8 cellular contexts compared by ENCODE assay signal in the genomic region with DNA sequence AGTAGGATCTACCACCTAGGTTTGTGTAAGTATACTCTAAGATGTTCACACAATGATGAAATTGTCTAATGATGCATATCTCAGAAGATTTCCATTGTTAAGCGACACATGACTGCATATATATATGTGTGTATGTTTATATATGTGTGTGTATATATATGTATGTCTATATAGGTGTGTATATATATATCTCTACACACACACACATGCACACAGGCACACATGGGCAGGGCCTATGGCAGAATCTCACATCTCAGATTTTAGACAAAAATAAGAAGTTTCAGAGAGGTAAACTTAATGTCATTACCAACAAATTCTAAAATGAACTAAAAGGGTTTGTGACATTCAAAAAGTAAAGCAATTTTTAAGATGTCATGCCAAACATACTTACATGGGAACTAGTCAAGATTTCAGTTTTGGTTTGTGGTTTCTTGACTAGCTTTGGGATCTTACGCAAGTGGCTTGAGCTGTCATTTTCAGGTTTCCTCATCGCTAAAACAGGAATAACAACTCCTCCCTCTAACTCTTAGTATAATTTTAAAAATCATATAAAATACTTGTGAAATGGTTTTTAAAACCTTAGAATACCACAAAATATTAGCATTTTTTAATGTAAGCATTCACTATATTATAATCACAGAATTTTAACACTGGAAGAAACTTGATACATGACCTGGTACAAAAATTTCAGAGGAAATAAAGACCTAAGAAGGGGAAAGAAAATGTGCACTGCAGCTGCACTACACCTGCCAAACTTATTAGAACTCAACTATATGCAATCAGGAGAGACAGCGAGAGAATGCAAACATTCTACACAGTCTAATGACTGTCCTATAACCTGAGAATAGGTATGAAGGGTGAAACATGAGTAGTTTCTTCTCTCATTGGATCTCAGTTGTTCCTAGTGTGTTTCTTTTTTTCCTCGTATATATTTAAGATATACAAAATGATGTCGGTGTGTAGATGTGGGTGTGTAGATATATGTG.
A peak's percentile ranks its signal among the peaks of the same experiment; 100 is the strongest.
DNase-seq lines count a peak whose midpoint lies in the region; ATAC-seq, FAIRE-seq and TF ChIP-seq lines count a peak whose summit lies in the region.

No MANE protein-coding gene starts in this region.

- no peaks in the 10 kb centered on the region for H3K9me3 Mint-ChIP-seq in CD8-positive, alpha-beta T cell

- 92% methylated on average over 6 of the region's 6 CpGs for WGBS in K562 (ENCODE audit: insufficient coverage, low coverage, missing lambda C conversion rate)
- WGBS in aorta, 2 donors, result 91 to 92% methylated on average over 6 of the region's 6 CpGs
- WGBS in hepatocyte (ENCODE audit: low lambda C conversion rate, missing lambda C conversion rate), result 95% methylated on average over 6 of the region's 6 CpGs

- DNase-seq in CD8-positive, alpha-beta T cell, result no peak
- no peak for DNase-seq in K562 (ENCODE audit: extremely low read depth in 1 of 4, low spot score in 3 of 4)
- DNase-seq in aorta, result no peak
- no peak for DNase-seq in cerebellar nuclear complex (lab: John Stamatoyannopoulos, UW)
- DNase-seq in KG1 (lab: John Stamatoyannopoulos, UW), result no peak
- no peak for DNase-seq in hepatocyte (ENCODE audit: low spot score)

- TF ChIP-seq EP300 in K562 (IDR thresholded peaks at IDR 0.05; ENCODE audit: low read length), result no peak

- H3K27me3 Mint-ChIP-seq in CD8-positive, alpha-beta T cell (ENCODE audit: low read depth), result no peaks in the 10 kb centered on the region

- H2AFZ ChIP-seq in K562 (ENCODE audit: low read depth, low read length) (no peak overlapping the region), hepatocyte (no peak overlapping the region)

- H3K27me3 ChIP-seq in CD8-positive, alpha-beta T cell (ENCODE audit: insufficient read depth, low read length), result no peaks in the 10 kb centered on the region
- H3K27me3 ChIP-seq in K562 (ENCODE audit: control insufficient read depth in 2 of 2, insufficient read depth in 2 of 2, low read length in 2 of 2), result no peaks in the 10 kb centered on the region
- no peaks in the 10 kb centered on the region for H3K27me3 ChIP-seq in aorta (ENCODE audit: control insufficient read depth in 1 of 2, insufficient read depth in 2 of 2, low read length in 1 of 2)
- H3K27me3 ChIP-seq in hepatocyte, result no peaks in the 10 kb centered on the region

- H3K4me3 Mint-ChIP-seq in CD8-positive, alpha-beta T cell, result no peak overlapping the region

- H3K9ac ChIP-seq in K562 (ENCODE audit: insufficient read depth in 1 of 2, low read depth in 2 of 2, low read length in 2 of 2), result no peak overlapping the region

- peaks cover 4% of the 10 kb centered on the region for H3K36me3 ChIP-seq in CD8-positive, alpha-beta T cell (ENCODE audit: insufficient read depth, low read length)
- peaks cover 30% of the 10 kb centered on the region for H3K36me3 ChIP-seq in K562 (ENCODE audit: control insufficient read depth, insufficient read depth, low read length)
- H3K36me3 ChIP-seq in aorta (ENCODE audit: control insufficient read depth in 1 of 2, insufficient read depth in 2 of 2, low read length in 1 of 2), result peaks cover 2 to 3% of the 10 kb centered on the region in 2 donors
- no peaks in the 10 kb centered on the region for H3K36me3 ChIP-seq in hepatocyte (replicated peaks; ENCODE audit: insufficient read depth, low read depth)

- no peak overlapping the region for H3K4me3 ChIP-seq in CD8-positive, alpha-beta T cell (ENCODE audit: low read depth, low read length)
- H3K4me3 ChIP-seq in K562 (no peak overlapping the region), aorta (ENCODE audit: low read length in 2 of 2) (no peak overlapping the region), hepatocyte (no peak overlapping the region)

- no peaks in the 10 kb centered on the region for H3K9me2 ChIP-seq in hepatocyte (replicated peaks; ENCODE audit: insufficient read depth)

- no peak for ATAC-seq in CD8-positive, alpha-beta T cell
- ATAC-seq in GM19452 (IDR thresholded peaks at IDR 0.05; ENCODE audit: unreplicated experiment) (peak; percentile 58), HG03378 (IDR thresholded peaks at IDR 0.05; ENCODE audit: unreplicated experiment) (peak; percentile 56), K562 (no peak), aorta (ENCODE audit: low FRiP score) (no peak)

- no peak for FAIRE-seq in K562 (lab: Jason Lieb, UNC)

- H3K36me3 Mint-ChIP-seq in CD8-positive, alpha-beta T cell, result peaks cover 36% of the 10 kb centered on the region

- H4K20me1 ChIP-seq in K562 (replicated peaks; ENCODE audit: control insufficient read depth, insufficient read depth, low read length) (no peaks in the 10 kb centered on the region), hepatocyte (ENCODE audit: insufficient read depth, poor library complexity, severe bottlenecking) (no peaks in the 10 kb centered on the region)

- BruUV-seq in K562 (replicated peaks; lab: Mats Ljungman, UMichigan), result no TSS peak

- H3K9me1 ChIP-seq in K562 (ENCODE audit: control insufficient read depth, insufficient read depth, low read length), result no peaks in the 10 kb centered on the region

- H3K27ac Mint-ChIP-seq in CD8-positive, alpha-beta T cell, result peak overlapping the region; percentile 80

- H3K4me1 ChIP-seq in CD8-positive, alpha-beta T cell (ENCODE audit: insufficient read depth, low read length), result no peaks in the 10 kb centered on the region
- no peaks in the 10 kb centered on the region for H3K4me1 ChIP-seq in K562 (replicated peaks in 1 of 2; ENCODE audit: control insufficient read depth in 2 of 2, insufficient read depth in 2 of 2, low read length in 2 of 2)
- H3K4me1 ChIP-seq in aorta (ENCODE audit: control insufficient read depth in 1 of 2, insufficient read depth in 2 of 2, low read length in 2 of 2), result no peaks in the 10 kb centered on the region
- H3K4me1 ChIP-seq in hepatocyte (ENCODE audit: insufficient read depth), result no peaks in the 10 kb centered on the region

- CTCF ChIA-PET in CD8-positive, alpha-beta T cell (lab: Charles Lee), result no interaction called here
- CTCF ChIA-PET in K562 (lab: Yijun Ruan, JAX; ENCODE audit: low intra/inter-chr PET ratio), result interaction anchor here (0.7 kb wide), 1 partner anchor 476 kb away, joined by 3 read pairs; no protein-coding TSS in a partner anchor

- no peak for TF ChIP-seq CTCF in CD8-positive, alpha-beta T cell (IDR thresholded peaks at IDR 0.05)
- no peak for TF ChIP-seq CTCF in K562 (IDR thresholded peaks at IDR 0.05 in 2 of 3, conservative IDR thresholded peaks at IDR 0.05 in 1 of 3; ENCODE audit: insufficient read depth in 2 of 3, low read depth in 1 of 3, low read length in 3 of 3)
- no peak for TF ChIP-seq CTCF in hepatocyte (IDR thresholded peaks at IDR 0.05; ENCODE audit: poor library complexity)

- H3K27ac ChIP-seq in CD8-positive, alpha-beta T cell (ENCODE audit: low read depth, low read length), result no peak overlapping the region
- no peak overlapping the region for H3K27ac ChIP-seq in K562 (ENCODE audit: extremely low read depth, low read depth, low read length)
- no peak overlapping the region for H3K27ac ChIP-seq in aorta (ENCODE audit: low read depth in 1 of 2, low read length in 2 of 2)
- no peak overlapping the region for H3K27ac ChIP-seq in hepatocyte

- H3K9me3 ChIP-seq in CD8-positive, alpha-beta T cell (ENCODE audit: low read length), result no peaks in the 10 kb centered on the region
- H3K9me3 ChIP-seq in K562 (replicated peaks; ENCODE audit: control insufficient read depth, insufficient read depth, low read depth, low read length) (no peaks in the 10 kb centered on the region), aorta (ENCODE audit: control insufficient read depth, low read length) (no peaks in the 10 kb centered on the region), hepatocyte (ENCODE audit: low read depth) (no peaks in the 10 kb centered on the region)

- TF ChIP-seq RAD21 in K562 (CRISPR knock-in tag; conservative IDR thresholded peaks at IDR 0.05 in 1 of 2, IDR thresholded peaks at IDR 0.05 in 1 of 2), result no peak

- H3K4me2 ChIP-seq in K562 (ENCODE audit: insufficient read depth, low read length) (no peak overlapping the region), hepatocyte (no peak overlapping the region)

- peaks cover 14% of the 10 kb centered on the region for H3K4me1 Mint-ChIP-seq in CD8-positive, alpha-beta T cell (ENCODE audit: low read depth)

- in situ Hi-C loops in K562 (cut with MboI), result no loop called here

- intact Hi-C loops in CD8-positive, alpha-beta T cell (cut with DNase I, micrococcal nuclease), result loop anchor here in 1 of 2 experiments (5.0 kb wide), 1 partner anchor 74 kb away; the partner anchor contains the start of gene TTC21B
- intact Hi-C loops in K562 (cut with micrococcal nuclease), result no loop called here
- intact Hi-C loops in aorta (cut with DNase I), result loop anchor here in 1 of 2 donors (10.0 kb wide), 1 partner anchor 183 kb away; no protein-coding TSS in a partner anchor

- TF ChIP-seq POLR2A in K562 (conservative IDR thresholded peaks at IDR 0.05), result no peak

- POLR2A ChIA-PET in CD8-positive, alpha-beta T cell (lab: Charles Lee), result no interaction called here
- POLR2A ChIA-PET in K562 (lab: Yijun Ruan, JAX), result interaction anchor here (0.9 kb wide), 1 partner anchor 11 kb away, joined by 3 read pairs; no protein-coding TSS in a partner anchor

- H3K79me2 ChIP-seq in K562 (ENCODE audit: control insufficient read depth, insufficient read depth, low read length), result no peaks in the 10 kb centered on the region
- H3K79me2 ChIP-seq in hepatocyte, result no peaks in the 10 kb centered on the region

TF ChIP-seq in K562, 482 proteins besides CTCF, POLR2A, EP300 and RAD21:
- TF ChIP-seq CSDE1 (IDR thresholded peaks at IDR 0.05), result no peak
- no peak for TF ChIP-seq TFAM (CRISPR knock-in tag; conservative IDR thresholded peaks at IDR 0.05)
- no peak for TF ChIP-seq ETV6 (IDR thresholded peaks at IDR 0.05; ENCODE audit: borderline replicate concordance in 1 of 2, low read depth in 2 of 2, low read length in 1 of 2)
- no peak for TF ChIP-seq ETV6 (CRISPR knock-in tag; IDR thresholded peaks at IDR 0.05; ENCODE audit: borderline replicate concordance)
- no peak for TF ChIP-seq ZNF140 (CRISPR knock-in tag; IDR thresholded peaks at IDR 0.05)
- no peak for TF ChIP-seq U2AF1 (optimal IDR thresholded peaks at IDR 0.05; ENCODE audit: low read depth, low read length)
- TF ChIP-seq ZC3H11A (IDR thresholded peaks at IDR 0.05; ENCODE audit: low read depth, low read length), result no peak
- TF ChIP-seq TAF15 (IDR thresholded peaks at IDR 0.05; ENCODE audit: low read depth, low read length), result no peak
- 0 out of 2 replicates have a peak, but pooled peaks have one; percentile 36 for TF ChIP-seq CEBPB (tag; IDR thresholded peaks at IDR 0.05)

Comparison
In these comparisons a context has a peak if more than half of its experiments do, and no peak if none do; other contexts are left out.
1. ATAC-seq: peak in GM19452 (single experiment) and HG03378 (single experiment); none in CD8-positive, alpha-beta T cell (single experiment), K562 (single experiment) and aorta (single experiment).